ENCODE assay signal across 9 cellular contexts in the genomic region with DNA sequence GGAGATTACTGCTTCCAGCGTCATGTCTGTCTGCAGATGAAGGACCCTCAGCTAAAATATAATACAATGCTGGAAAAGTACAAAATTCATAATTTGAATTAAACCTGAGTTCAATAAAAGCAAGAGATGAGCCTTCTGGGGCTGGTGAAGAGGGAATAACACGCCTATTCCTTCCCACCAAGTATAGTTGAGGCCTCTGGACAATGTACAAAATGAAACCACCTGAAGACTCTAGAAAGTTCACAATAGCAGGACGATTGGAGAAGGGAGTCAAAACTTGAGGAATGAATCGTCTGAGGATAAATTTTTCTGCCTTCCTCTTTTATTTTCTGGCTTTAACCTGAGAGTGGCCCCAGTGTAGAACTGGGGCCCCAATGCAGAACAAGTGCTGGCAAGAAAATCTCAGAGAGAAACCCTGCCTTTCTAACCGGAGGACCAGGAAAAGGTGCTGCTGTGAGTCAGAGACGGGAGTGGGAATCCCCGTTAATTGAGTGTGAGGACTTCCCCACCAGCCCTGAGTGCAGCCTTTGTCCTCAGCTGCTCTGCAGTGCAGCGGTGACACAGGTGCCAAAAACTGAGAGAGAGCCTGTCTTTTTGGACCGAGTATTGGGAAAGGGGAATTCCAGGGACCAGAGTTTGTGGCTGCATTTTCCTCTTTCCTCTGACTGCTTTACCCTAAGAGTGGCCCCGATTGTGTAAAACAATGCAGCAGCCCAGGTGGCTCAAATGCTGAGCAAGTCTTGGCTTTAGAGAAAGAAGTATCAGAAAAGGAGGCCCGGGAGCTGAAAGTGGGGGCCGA.
DNase-seq lines count a peak whose midpoint lies in the region; ATAC-seq and TF ChIP-seq lines count a peak whose summit lies in the region.
"Had no signal": no experiment of that assay in that cellular context is flagged by ENCODE, and none has a peak within 500 bp of the region (broad histone marks: within the 10 kb centered on the region; RNA-seq: fewer than 3 reads in every experiment).

No MANE protein-coding gene starts in this region.

- peaks cover 22% of the 10 kb centered on the region for H3K4me1 Mint-ChIP-seq in endothelial cell (ENCODE audit: unreplicated experiment)
- peaks cover 8% of the 10 kb centered on the region for H3K4me1 Mint-ChIP-seq in activated T-helper 1 cell treated with anti-CD3 and anti-CD28 coated beads, Interleukin-12 subunit alpha, Interleukin-12 subunit beta, Interleukin-2, Interleukin-4 antibody, amounts not matched to agents 30 ng/mL and 10 ng/mL and 1 ng/mL, durations not matched to agents 14 hours and 24 hours and 36 hours (ENCODE audit: low read depth)

- H3K4me1 ChIP-seq in gastrocnemius medialis, result peaks cover 0 to 6% of the 10 kb centered on the region in 2 donors

- no peaks in the 10 kb centered on the region for H3K36me3 ChIP-seq in gastrocnemius medialis

- peak; percentile 83 for ATAC-seq in GM19351 (IDR thresholded peaks at IDR 0.05; ENCODE audit: unreplicated experiment)
- peak; percentile 66 for ATAC-seq in HG03108 (IDR thresholded peaks at IDR 0.05; ENCODE audit: unreplicated experiment)
- ATAC-seq in gastrocnemius medialis, result peak in 1 of 2 donors; percentile 81
- no peak for ATAC-seq in GM19455 (IDR thresholded peaks at IDR 0.05; ENCODE audit: unreplicated experiment)

- no peaks in the 10 kb centered on the region for H3K27me3 ChIP-seq in gastrocnemius medialis

- no peaks in the 10 kb centered on the region for H3K9me3 ChIP-seq in gastrocnemius medialis

- peak overlapping the region in 3 of 4 donors; percentile 19 to 54 (median 24) for H3K27ac ChIP-seq in gastrocnemius medialis

- DNase-seq in endothelial cell (ENCODE audit: low spot score) (no peak), gastrocnemius medialis (no peak), mesenteric fat pad (ENCODE audit: low spot score) (no peak)
- no peak for DNase-seq in activated T-helper 1 cell treated with anti-CD3 and anti-CD28 coated beads, Interleukin-12 subunit alpha, Interleukin-12 subunit beta, Interleukin-2, Interleukin-4 antibody, amounts not matched to agents 30 ng/mL and 10 ng/mL and 1 ng/mL, durations not matched to agents 14 hours and 24 hours and 36 hours (ENCODE audit: low spot score)
- DNase-seq: activated B cell treated with CpG ODN at 0.5 μM for 24 hours, NCI-H2107 had no signal

- peak overlapping the region in 1 of 4 donors; percentile 34 for H3K4me3 ChIP-seq in gastrocnemius medialis

- peaks cover 4% of the 10 kb centered on the region for H3K9me3 Mint-ChIP-seq in endothelial cell (ENCODE audit: unreplicated experiment)
- H3K9me3 Mint-ChIP-seq in activated T-helper 1 cell treated with anti-CD3 and anti-CD28 coated beads, Interleukin-12 subunit alpha, Interleukin-12 subunit beta, Interleukin-2, Interleukin-4 antibody, amounts not matched to agents 30 ng/mL and 10 ng/mL and 1 ng/mL, durations not matched to agents 14 hours and 24 hours and 36 hours, result no peaks in the 10 kb centered on the region
- H3K9me3 Mint-ChIP-seq: activated B cell treated with CpG ODN at 0.5 μM for 24 hours had no signal

- peak overlapping the region; percentile 5 for H3K27ac Mint-ChIP-seq in endothelial cell (ENCODE audit: unreplicated experiment)
- no peak overlapping the region for H3K27ac Mint-ChIP-seq in activated T-helper 1 cell treated with anti-CD3 and anti-CD28 coated beads, Interleukin-12 subunit alpha, Interleukin-12 subunit beta, Interleukin-2, Interleukin-4 antibody, amounts not matched to agents 30 ng/mL and 10 ng/mL and 1 ng/mL, durations not matched to agents 14 hours and 24 hours and 36 hours
- H3K27ac Mint-ChIP-seq: activated B cell treated with CpG ODN at 0.5 μM for 24 hours had no signal

- in situ Hi-C loops in gastrocnemius medialis (cut with MboI; ENCODE audit: low sequenced_read_pairs in 4 of 4), result no loop called here

- intact Hi-C loops in gastrocnemius medialis (cut with DNase I; ENCODE audit: low total_unique reads), result no loop called here
- intact Hi-C loops in activated T-helper 1 cell treated with anti-CD3 and anti-CD28 coated beads, Interleukin-12 subunit alpha, Interleukin-12 subunit beta, Interleukin-2, Interleukin-4 antibody, amounts not matched to agents 30 ng/mL and 10 ng/mL and 1 ng/mL, durations not matched to agents 14 hours and 24 hours and 36 hours (cut with micrococcal nuclease), result no loop called here

- H3K27me3 Mint-ChIP-seq in endothelial cell (ENCODE audit: unreplicated experiment), result peaks cover 5% of the 10 kb centered on the region
- peaks cover 18% of the 10 kb centered on the region for H3K27me3 Mint-ChIP-seq in activated T-helper 1 cell treated with anti-CD3 and anti-CD28 coated beads, Interleukin-12 subunit alpha, Interleukin-12 subunit beta, Interleukin-2, Interleukin-4 antibody, amounts not matched to agents 30 ng/mL and 10 ng/mL and 1 ng/mL, durations not matched to agents 14 hours and 24 hours and 36 hours (ENCODE audit: insufficient read depth)

- TF ChIP-seq POLR2A in gastrocnemius medialis (IDR thresholded peaks at IDR 0.05), result no peak

- H3K4me3 Mint-ChIP-seq in endothelial cell (ENCODE audit: unreplicated experiment), result no peak overlapping the region
- no peak overlapping the region for H3K4me3 Mint-ChIP-seq in activated T-helper 1 cell treated with anti-CD3 and anti-CD28 coated beads, Interleukin-12 subunit alpha, Interleukin-12 subunit beta, Interleukin-2, Interleukin-4 antibody, amounts not matched to agents 30 ng/mL and 10 ng/mL and 1 ng/mL, durations not matched to agents 14 hours and 24 hours and 36 hours
- H3K4me3 Mint-ChIP-seq: activated B cell treated with CpG ODN at 0.5 μM for 24 hours had no signal

- H3K36me3 Mint-ChIP-seq in endothelial cell (ENCODE audit: low read depth, unreplicated experiment), result peaks cover 4% of the 10 kb centered on the region
- H3K36me3 Mint-ChIP-seq in activated T-helper 1 cell treated with anti-CD3 and anti-CD28 coated beads, Interleukin-12 subunit alpha, Interleukin-12 subunit beta, Interleukin-2, Interleukin-4 antibody, amounts not matched to agents 30 ng/mL and 10 ng/mL and 1 ng/mL, durations not matched to agents 14 hours and 24 hours and 36 hours (ENCODE audit: low read depth), result no peaks in the 10 kb centered on the region

- no peak for TF ChIP-seq CTCF in endothelial cell (IDR thresholded peaks at IDR 0.05; ENCODE audit: unreplicated experiment)
- TF ChIP-seq CTCF in gastrocnemius medialis (IDR thresholded peaks at IDR 0.05 in 4 of 5, conservative IDR thresholded peaks at IDR 0.05 in 1 of 5), result no peak
